In the genomic region with DNA sequence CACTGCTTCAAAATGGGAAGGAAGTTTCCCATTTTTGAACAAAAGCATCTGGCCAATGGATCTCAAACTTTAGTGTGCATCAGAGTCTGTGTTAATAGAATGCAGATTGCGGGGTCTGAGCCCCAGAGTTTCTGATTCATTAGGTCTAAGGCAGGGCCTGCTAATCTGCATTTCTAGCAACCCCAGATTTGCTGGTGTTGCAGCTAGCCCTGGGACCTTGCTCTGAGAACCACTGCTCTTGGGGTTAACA, we compare ENCODE assay signal across 8 cellular contexts. TPM values are rescaled to one million over a fixed set of nuclear protein-coding genes. Genes with fewer than 3 reads are reported as not detected.
DNase-seq lines count a peak whose midpoint lies in the region; ATAC-seq, FAIRE-seq and TF ChIP-seq lines count a peak whose summit lies in the region.
"Had no signal": no experiment of that assay in that cellular context is flagged by ENCODE, and none has a peak within 500 bp of the region (broad histone marks: within the 10 kb centered on the region; RNA-seq: fewer than 3 reads in every experiment).

No MANE protein-coding gene starts in this region.

- H3K9me3 Mint-ChIP-seq in stimulated activated memory B cell treated with anti-CD40 and anti-IgM and Interleukin-4, amounts not matched to agents 10 μg/mL and 1 μg/mL and 100 μg/mL, for 72 hours = no peaks in the 10 kb centered on the region

- ATAC-seq in GM18909 (IDR thresholded peaks at IDR 0.05; ENCODE audit: poor library complexity, unreplicated experiment) (peak; percentile 13), HG02840 (IDR thresholded peaks at IDR 0.05; ENCODE audit: low FRiP score, unreplicated experiment) (peak; percentile 9), GM12878 (peak; percentile 20)
- peak; percentile 31 for ATAC-seq in stimulated activated memory B cell treated with anti-CD40 and anti-IgM and Interleukin-4, amounts not matched to agents 10 μg/mL and 1 μg/mL and 100 μg/mL, for 72 hours

- H3K4me2 ChIP-seq in GM12878 (ENCODE audit: control insufficient read depth, insufficient read depth) = peak overlapping the region; percentile 99

- in situ Hi-C loops in GM12878 (cut with MboI) = no loop called here

- H2AFZ ChIP-seq in GM12878 (ENCODE audit: control insufficient read depth, low read depth, low read length) = no peak overlapping the region

- peak overlapping the region; percentile 100 for H3K27ac ChIP-seq in GM12878 (ENCODE audit: control insufficient read depth, insufficient read depth)
- no peak overlapping the region for H3K27ac ChIP-seq in RWPE1

- 0% methylated on average over 1 of the region's 1 CpG for WGBS in GM12878 (ENCODE audit: insufficient coverage, insufficient replicate concordance, low lambda C conversion rate, missing lambda C conversion rate)

- TSS peak; percentile 97 for BruUV-seq in GM12878 (replicated peaks; lab: Mats Ljungman, UMichigan)

- no peak for FAIRE-seq in GM12878 (lab: Jason Lieb, UNC)

- no peaks in the 10 kb centered on the region for H3K36me3 ChIP-seq in GM12878 (ENCODE audit: control insufficient read depth in 2 of 2, insufficient read depth in 2 of 2, low read length in 1 of 2)

- H3K4me3 ChIP-seq in GM12878 = peak overlapping the region; percentile 59; the same call in 1 of the 2 replicates
- H3K4me3 ChIP-seq: lung had no signal

- peak overlapping the region; percentile 91 for H3K27ac Mint-ChIP-seq in stimulated activated memory B cell treated with anti-CD40 and anti-IgM and Interleukin-4, amounts not matched to agents 10 μg/mL and 1 μg/mL and 100 μg/mL, for 72 hours

- H3K79me2 ChIP-seq in GM12878 (ENCODE audit: control insufficient read depth, insufficient read depth, low read length) = no peaks in the 10 kb centered on the region; the same call in 1 of the 2 replicates

- H3K36me3 Mint-ChIP-seq in stimulated activated memory B cell treated with anti-CD40 and anti-IgM and Interleukin-4, amounts not matched to agents 10 μg/mL and 1 μg/mL and 100 μg/mL, for 72 hours = no peaks in the 10 kb centered on the region

- TF ChIP-seq CTCF in GM12878 (IDR thresholded peaks at IDR 0.05 in 2 of 3, conservative IDR thresholded peaks at IDR 0.05 in 1 of 3; ENCODE audit: control insufficient read depth in 2 of 3, extremely low read depth in 1 of 3, insufficient read depth in 1 of 3, low read depth in 3 of 3, low read length in 3 of 3) (no peak), RWPE1 (conservative IDR thresholded peaks at IDR 0.05; ENCODE audit: low read depth) (no peak)

- H3K4me1 ChIP-seq in GM12878 (ENCODE audit: control insufficient read depth, insufficient read depth, low read length) = peaks cover 61% of the 10 kb centered on the region

- peaks cover 76% of the 10 kb centered on the region for H3K4me1 Mint-ChIP-seq in stimulated activated memory B cell treated with anti-CD40 and anti-IgM and Interleukin-4, amounts not matched to agents 10 μg/mL and 1 μg/mL and 100 μg/mL, for 72 hours

- POLR2A ChIA-PET in GM12878 (lab: Charles Lee) = interaction anchor here (1.0 to 5.4 kb wide), 10 partner anchors 10 to 297 kb away, joined by 3 to 40 read pairs (median 5); partner anchors contain the start of gene USP3
- POLR2A ChIA-PET in RWPE1 (lab: Yijun Ruan, JAX; ENCODE audit: low non-redundant PET) = no interaction called here

- TF ChIP-seq RAD21 in GM12878 (IDR thresholded peaks at IDR 0.05; ENCODE audit: insufficient read depth, low read depth, low read length) = no peak

- H3K9ac ChIP-seq in GM12878 (ENCODE audit: control insufficient read depth, insufficient read depth, low read length) = peak overlapping the region; percentile 80

- no peaks in the 10 kb centered on the region for H3K9me3 ChIP-seq in GM12878 (replicated peaks; ENCODE audit: control insufficient read depth, insufficient read depth, low read length)

- peak overlapping the region; percentile 8 for H3K4me3 Mint-ChIP-seq in stimulated activated memory B cell treated with anti-CD40 and anti-IgM and Interleukin-4, amounts not matched to agents 10 μg/mL and 1 μg/mL and 100 μg/mL, for 72 hours

- H3K27me3 Mint-ChIP-seq in stimulated activated memory B cell treated with anti-CD40 and anti-IgM and Interleukin-4, amounts not matched to agents 10 μg/mL and 1 μg/mL and 100 μg/mL, for 72 hours = no peaks in the 10 kb centered on the region

- RAD21 ChIA-PET in GM12878 (lab: Charles Lee; ENCODE audit: unreplicated experiment) = interaction anchor here (0.7 to 11.9 kb wide), 10 partner anchors 10 to 126 kb away, joined by 3 to 197 read pairs (median 14); partner anchors contain the start of genes FBXL22 and USP3

- intact Hi-C loops in GM12878 (cut with micrococcal nuclease; ENCODE audit: unreplicated experiment) = loop anchor here (1.0 to 10.0 kb wide), 3 partner anchors 30 to 681 kb away; partner anchors contain the start of genes CIAO2A, SNX1 and SNX22

- no peak for TF ChIP-seq POLR2A in GM12878 (IDR thresholded peaks at IDR 0.05; ENCODE audit: low read depth, low read length)

- DNase-seq in GM12878 (ENCODE audit: low read depth, low spot score) (no peak), NCI-H2107 treated with DMSO at 0.1 percent for 48 hours (lab: John Stamatoyannopoulos, UW; ENCODE audit: unreplicated experiment) (no peak), RWPE1 (ENCODE audit: low spot score) (no peak), T-helper 9 cell (no peak)

- H3K27me3 ChIP-seq in GM12878 (replicated peaks in 1 of 2; ENCODE audit: control insufficient read depth in 2 of 2, insufficient read depth in 2 of 2, low read length in 1 of 2) = no peaks in the 10 kb centered on the region

- no peaks in the 10 kb centered on the region for H4K20me1 ChIP-seq in GM12878 (ENCODE audit: control insufficient read depth, insufficient read depth)

- no peak for TF ChIP-seq EP300 in GM12878 (IDR thresholded peaks at IDR 0.05; ENCODE audit: borderline replicate concordance in 1 of 2, control insufficient read depth in 1 of 2, low read depth in 2 of 2, low read length in 2 of 2)

- CTCF ChIA-PET in GM12878 (lab: Yijun Ruan, JAX) (interaction anchor here (1.4 to 15.5 kb wide), 8 partner anchors 10 to 124 kb away, joined by 3 to 272 read pairs (median 18); partner anchors contain the start of genes FBXL22 and USP3), RWPE1 (lab: Yijun Ruan, JAX) (no interaction called here)

- SMC1A ChIA-PET in GM12878 (lab: Charles Lee; ENCODE audit: uncharacterized antibody, unreplicated experiment) = interaction anchor here (0.6 to 6.8 kb wide), 12 partner anchors 10 to 182 kb away, joined by 3 to 115 read pairs (median 12); partner anchors contain the start of gene USP3

TF ChIP-seq in GM12878, 131 proteins besides CTCF, POLR2A, EP300 and RAD21 (continues in another document):
- TF ChIP-seq LARP7 (IDR thresholded peaks at IDR 0.05) (0 out of 2 replicates have a peak, but pooled peaks have one; percentile 16), CHD1 (IDR thresholded peaks at IDR 0.05; ENCODE audit: low read depth, low read length) (peak; percentile 5; the same call in 1 of the 2 replicates), MLLT1 (IDR thresholded peaks at IDR 0.05) (peak; percentile 43; the same call in 1 of the 2 replicates), ZNF217 (IDR thresholded peaks at IDR 0.05) (0 out of 2 replicates have a peak, but pooled peaks have one; percentile 51)

RNA-seq across cellular contexts. Expression of gene USP3, which starts 30.7 kb away (rescaled TPM):
- total RNA-seq in GM12878 (2013; cell fraction: nucleolus; rRNA removed) = 459 and 461 TPM in 2 replicates
- total RNA-seq in GM12878 (2014; rRNA removed) = 47.1 and 49.8 TPM in 2 replicates
- 58.8 and 61.3 TPM in 2 replicates for total RNA-seq in GM12878 (2014; rRNA removed; fragmentation: Illumina TruSeq; extraction: Trizol)
- total RNA-seq in GM12878 (2021) = 64.5 and 65.1 TPM in 2 replicates
- 32.8 TPM for polyA plus RNA-seq in GM12878 (2011; ENCODE audit: low read depth)
- polyA plus RNA-seq in GM12878 (2011; rRNA removed) = 50.3 and 54.0 TPM in 2 replicates
- 27.3 and 47.7 TPM in 2 replicates for polyA plus RNA-seq in GM12878 (2011; cell fraction: cytosol; rRNA removed)
- polyA plus RNA-seq in GM12878 (2011; cell fraction: nucleus; rRNA removed) = 143 and 189 TPM in 2 replicates
- 38.6 and 46.2 TPM in 2 replicates for polyA plus RNA-seq in GM12878 (2012)
- polyA plus RNA-seq in GM12878 (2014; fragmentation: Illumina TruSeq; extraction: Trizol) = 52.6 and 58.7 TPM in 2 replicates
- 10 to 100 TPM; 23.8 to 45.7 TPM for polyA plus RNA-seq in GM12878 (2014; fragmentation: Nextera tagmentation; extraction: Ambion mirVana)
- 30.1 and 31.9 TPM in 2 replicates for polyA plus RNA-seq in GM12878 (2014; rRNA removed)
- polyA plus RNA-seq in GM12878 (2016; fragmentation: Nextera tagmentation; extraction: Ambion mirVana) = 10 to 100 TPM; 48.0 to 54.0 TPM
- polyA minus RNA-seq in GM12878 (2011; rRNA and poly(A)+ RNA removed) = 82.4 and 103 TPM in 2 replicates
- 22.2 and 35.9 TPM in 2 replicates for polyA minus RNA-seq in GM12878 (2011; cell fraction: cytosol; rRNA and poly(A)+ RNA removed)
- polyA minus RNA-seq in GM12878 (2011; cell fraction: nucleus; rRNA and poly(A)+ RNA removed) = 103 and 169 TPM in 2 replicates
